ENCODE assay signal across 8 cellular contexts in genomic region chr9:122464633-122465567, GRCh38. TPM values are rescaled to one million over a fixed set of nuclear protein-coding genes. Genes with fewer than 3 reads are reported as not detected.
DNase-seq lines count a peak whose midpoint lies in the region; ATAC-seq and TF ChIP-seq lines count a peak whose summit lies in the region.

No MANE protein-coding gene starts in this region.

- no peaks in the 10 kb centered on the region for H3K9me3 ChIP-seq in right cardiac atrium (ENCODE audit: control insufficient read depth, low read length)

- H3K27ac Mint-ChIP-seq in T-helper 1 cell treated with Interleukin-12 subunit alpha and Interleukin-12 subunit beta and Interleukin-4 antibody, amounts not matched to agents 30 μg/mL and 1 μg/mL, for 36 hours, result peak overlapping the region; percentile 81

- no peaks in the 10 kb centered on the region for H3K4me1 ChIP-seq in right cardiac atrium (ENCODE audit: control insufficient read depth, insufficient read depth, low read length)

- TF ChIP-seq CTCF in GM10266 (IDR thresholded peaks at IDR 0.05; ENCODE audit: control insufficient read depth, insufficient read depth, low read depth, missing control alignments), result peak; percentile 80

- H3K27me3 ChIP-seq in right cardiac atrium (ENCODE audit: control insufficient read depth, insufficient read depth), result no peaks in the 10 kb centered on the region

- H3K4me1 Mint-ChIP-seq in T-helper 1 cell treated with Interleukin-12 subunit alpha and Interleukin-12 subunit beta and Interleukin-4 antibody, amounts not matched to agents 30 μg/mL and 1 μg/mL, for 36 hours (ENCODE audit: low read depth), result peaks cover 11% of the 10 kb centered on the region

- WGBS in right cardiac atrium, result 13% methylated on average over 10 of the region's 10 CpGs

- H3K27me3 Mint-ChIP-seq in T-helper 1 cell treated with Interleukin-12 subunit alpha and Interleukin-12 subunit beta and Interleukin-4 antibody, amounts not matched to agents 30 μg/mL and 1 μg/mL, for 36 hours (ENCODE audit: low read depth), result peaks cover 39% of the 10 kb centered on the region

- peak overlapping the region; percentile 44 for H3K4me3 ChIP-seq in right cardiac atrium (ENCODE audit: low read length)

- H3K27ac ChIP-seq in right cardiac atrium (ENCODE audit: low read length), result no peak overlapping the region

- no peaks in the 10 kb centered on the region for H3K9me3 Mint-ChIP-seq in T-helper 1 cell treated with Interleukin-12 subunit alpha and Interleukin-12 subunit beta and Interleukin-4 antibody, amounts not matched to agents 30 μg/mL and 1 μg/mL, for 36 hours

- peak overlapping the region; percentile 83 for H3K4me3 Mint-ChIP-seq in T-helper 1 cell treated with Interleukin-12 subunit alpha and Interleukin-12 subunit beta and Interleukin-4 antibody, amounts not matched to agents 30 μg/mL and 1 μg/mL, for 36 hours

- no peaks in the 10 kb centered on the region for H3K36me3 Mint-ChIP-seq in T-helper 1 cell treated with Interleukin-12 subunit alpha and Interleukin-12 subunit beta and Interleukin-4 antibody, amounts not matched to agents 30 μg/mL and 1 μg/mL, for 36 hours (ENCODE audit: low read depth)

- intact Hi-C loops in right cardiac atrium (cut with DNase I) (loop anchor here (2.0 to 10.0 kb wide), 3 partner anchors 340 to 347 kb away; partner anchors contain the start of gene OR1K1 (in 2 of the 4)), sciatic nerve (cut with DNase I) (no loop called here)

- DNase-seq in GM10266 (ENCODE audit: extremely low spot score), result peak; percentile 62
- peak; percentile 36 for DNase-seq in NCI-H1694 (lab: John Stamatoyannopoulos, UW)
- DNase-seq in anterior cingulate cortex (lab: John Stamatoyannopoulos, UW), result peak in 53 of 58 donors; percentile 11 to 85 (median 52)
- DNase-seq in right cardiac atrium, result peak; percentile 52 to 79 (median 73)
- DNase-seq in sciatic nerve (ENCODE audit: low spot score), result peak; percentile 72

- ATAC-seq in HG02678 (IDR thresholded peaks at IDR 0.05; ENCODE audit: unreplicated experiment) (peak; percentile 77), right cardiac atrium (peak; percentile 91 to 94), sciatic nerve (peak; percentile 74), GM19324 (IDR thresholded peaks at IDR 0.05; ENCODE audit: low FRiP score, unreplicated experiment) (no peak)

RNA-seq across cellular contexts. Expression of gene OR1J1, which starts 12.8 kb away (rescaled TPM):
- not detected for total RNA-seq in right cardiac atrium
- polyA plus RNA-seq in right cardiac atrium, result not detected
- not detected for total RNA-seq in sciatic nerve

RNA-seq across cellular contexts. Expression of gene OR1J2, which starts 45.7 kb away (rescaled TPM):
- total RNA-seq in right cardiac atrium (not detected), sciatic nerve (not detected)
- not detected for polyA plus RNA-seq in right cardiac atrium

RNA-seq across cellular contexts. Expression of gene OR1J4, which starts 54.0 kb away (rescaled TPM):
- total RNA-seq in right cardiac atrium (not detected), sciatic nerve (not detected)
- not detected for polyA plus RNA-seq in right cardiac atrium
